Comparison of ENCODE assay signal across 9 cellular contexts in the genomic region with DNA sequence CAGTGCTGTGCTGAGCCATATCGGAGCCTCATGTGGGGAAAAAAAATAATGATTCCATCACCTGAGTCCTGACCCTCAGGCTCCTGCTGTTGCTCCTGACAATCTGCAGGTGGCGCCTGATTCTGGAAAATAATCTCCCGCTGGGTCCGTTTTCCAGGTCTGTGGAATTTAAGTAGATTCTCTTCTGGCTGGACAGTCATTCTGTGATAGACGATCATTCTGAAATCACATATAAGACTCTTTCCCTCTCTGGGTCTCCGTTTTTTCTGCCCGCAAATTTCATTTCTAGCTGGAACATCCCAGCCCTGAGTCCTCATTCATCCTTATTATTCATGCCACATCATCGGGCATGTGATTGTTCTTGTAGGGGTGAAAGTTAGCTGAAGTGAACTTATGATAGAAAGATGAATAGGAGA. TPM values are rescaled to one million over a fixed set of nuclear protein-coding genes. Genes with fewer than 3 reads are reported as not detected.
DNase-seq lines count a peak whose midpoint lies in the region; ATAC-seq and TF ChIP-seq lines count a peak whose summit lies in the region.
"Had no signal": no experiment of that assay in that cellular context is flagged by ENCODE, and none has a peak within 500 bp of the region (broad histone marks: within the 10 kb centered on the region; RNA-seq: fewer than 3 reads in every experiment).

No MANE protein-coding gene starts in this region.

- H3K18ac ChIP-seq in mesenchymal stem cell (ENCODE audit: low read depth in 1 of 2, low read length in 2 of 2), result no peak overlapping the region

- H3K27ac Mint-ChIP-seq in endodermal cell, result no peak overlapping the region

- peaks cover 9% of the 10 kb centered on the region for H3K79me1 ChIP-seq in mesenchymal stem cell (replicated peaks; ENCODE audit: low read length, poor library complexity, severe bottlenecking)

- H3K4me1 ChIP-seq in endodermal cell (ENCODE audit: control insufficient read depth, insufficient read depth, low read length) (no peaks in the 10 kb centered on the region), mesenchymal stem cell (ENCODE audit: control insufficient read depth, insufficient read depth, low read depth, low read length) (peaks cover 5% of the 10 kb centered on the region)

- H2AK5ac ChIP-seq in mesenchymal stem cell (ENCODE audit: low read length, severe bottlenecking), result no peak overlapping the region

- no peak overlapping the region for H3K9ac ChIP-seq in endodermal cell (ENCODE audit: extremely low read depth, low read length, poor library complexity, severe bottlenecking)
- peak overlapping the region; percentile 78 for H3K9ac ChIP-seq in mesenchymal stem cell (ENCODE audit: low read length)

- H3K4me1 Mint-ChIP-seq in endodermal cell, result no peaks in the 10 kb centered on the region
- H3K4me1 Mint-ChIP-seq: central memory CD8-positive, alpha-beta T cell had no signal

- no peaks in the 10 kb centered on the region for H3K27me3 ChIP-seq in endodermal cell (ENCODE audit: control insufficient read depth, insufficient read depth, low read length, poor library complexity, severe bottlenecking)
- H3K27me3 ChIP-seq in mesenchymal stem cell (ENCODE audit: control insufficient read depth in 1 of 2, insufficient read depth in 1 of 2, low read length in 2 of 2), result no peaks in the 10 kb centered on the region

- H3K9me3 Mint-ChIP-seq in endodermal cell, result no peaks in the 10 kb centered on the region
- H3K9me3 Mint-ChIP-seq: central memory CD8-positive, alpha-beta T cell had no signal

- no peak overlapping the region for H3K4ac ChIP-seq in mesenchymal stem cell (ENCODE audit: low read depth in 1 of 2, low read length in 2 of 2)

- H2BK12ac ChIP-seq in mesenchymal stem cell (ENCODE audit: low read length in 2 of 2), result no peak overlapping the region

- H3K27me3 Mint-ChIP-seq in endodermal cell (ENCODE audit: insufficient read depth), result no peaks in the 10 kb centered on the region

- H3K36me3 Mint-ChIP-seq in endodermal cell (ENCODE audit: low read depth), result no peaks in the 10 kb centered on the region

- H3K4me3 Mint-ChIP-seq in endodermal cell, result no peak overlapping the region
- H3K4me3 Mint-ChIP-seq: central memory CD8-positive, alpha-beta T cell had no signal

- DNase-seq in activated gamma-delta T cell treated with Interleukin-2 at 50 U/mL for 16 hours (peak; percentile 23), activated gamma-delta T cell (lab: John Stamatoyannopoulos, UW) (no peak), NCI-H128 (lab: John Stamatoyannopoulos, UW; ENCODE audit: unreplicated experiment) (peak; percentile 72), SW480 (ENCODE audit: low spot score) (peak; percentile 84), endodermal cell (peak; percentile 85), mesenchymal stem cell (peak; percentile 77)

- H3K4me2 ChIP-seq in mesenchymal stem cell (ENCODE audit: low read length, poor library complexity, severe bottlenecking), result peak overlapping the region; percentile 11

- H3K36me3 ChIP-seq in endodermal cell (ENCODE audit: control insufficient read depth, insufficient read depth, low read length) (no peaks in the 10 kb centered on the region), mesenchymal stem cell (ENCODE audit: control insufficient read depth in 1 of 2, insufficient read depth in 2 of 2, low read depth in 1 of 2, low read length in 2 of 2) (peaks cover 10 to 21% of the 10 kb centered on the region in 2 experiments)

- ATAC-seq in GM18517 (IDR thresholded peaks at IDR 0.05; ENCODE audit: unreplicated experiment) (no peak), GM19467 (IDR thresholded peaks at IDR 0.05; ENCODE audit: unreplicated experiment) (no peak)

- no peak overlapping the region for H2AFZ ChIP-seq in mesenchymal stem cell (ENCODE audit: low read depth, low read length)

- no peak overlapping the region for H2BK5ac ChIP-seq in mesenchymal stem cell (ENCODE audit: low read depth, low read length, poor library complexity, severe bottlenecking)

- peak; percentile 91 for TF ChIP-seq CTCF in endodermal cell (conservative IDR thresholded peaks at IDR 0.05)

- 12 to 23% methylated on average over 5 to 8 of the region's 8 CpGs for WGBS in endodermal cell (ENCODE audit: insufficient coverage in 1 of 2, insufficient read length in 1 of 2), 2 experiments
- WGBS in mesenchymal stem cell, result 23% methylated on average over 5 of the region's 8 CpGs

- no peak overlapping the region for H2BK15ac ChIP-seq in mesenchymal stem cell (ENCODE audit: low read depth, poor library complexity, severe bottlenecking)

- H3K27ac ChIP-seq in endodermal cell (ENCODE audit: low read depth, low read length) (no peak overlapping the region), mesenchymal stem cell (ENCODE audit: low read length, poor library complexity, severe bottlenecking) (no peak overlapping the region)

- H2BK120ac ChIP-seq in mesenchymal stem cell (ENCODE audit: low read depth, low read length), result no peak overlapping the region

- H3K4me3 ChIP-seq in endodermal cell (ENCODE audit: low read length) (no peak overlapping the region), mesenchymal stem cell (ENCODE audit: insufficient read depth in 1 of 2, low read depth in 1 of 2, low read length in 2 of 2) (no peak overlapping the region)

- no peak overlapping the region for H4K91ac ChIP-seq in mesenchymal stem cell (ENCODE audit: low read length)

- no peak overlapping the region for H3K14ac ChIP-seq in mesenchymal stem cell (ENCODE audit: low read length in 2 of 2)

- H3K9me3 ChIP-seq in endodermal cell (ENCODE audit: control insufficient read depth, low read length) (no peaks in the 10 kb centered on the region), mesenchymal stem cell (ENCODE audit: control insufficient read depth, low read length) (no peaks in the 10 kb centered on the region)

- no peak overlapping the region for H3K23ac ChIP-seq in mesenchymal stem cell (ENCODE audit: low read length in 2 of 2)

- H4K8ac ChIP-seq in mesenchymal stem cell (ENCODE audit: low read length), result no peak overlapping the region

RNA-seq across cellular contexts. Expression of a gene that starts 22.1 kb away (rescaled TPM):
- 10 to 100 TPM; 27.8 to 46.8 TPM for total RNA-seq in endodermal cell
- 36.9 TPM for polyA plus RNA-seq in endodermal cell (2013, experiment 1 of 2)
- polyA plus RNA-seq in endodermal cell (2013, experiment 2 of 2), result 33.8 TPM
- 41.1 TPM for polyA plus RNA-seq in mesenchymal stem cell (2013, experiment 1 of 2)
- polyA plus RNA-seq in mesenchymal stem cell (2013, experiment 2 of 2), result 40.3 TPM
